ENCODE assay signal across 22 cellular contexts in genomic region chr2:114108819-114109416, GRCh38.
A peak's percentile ranks its signal among the peaks of the same experiment; 100 is the strongest.
DNase-seq lines count a peak whose midpoint lies in the region; ATAC-seq and TF ChIP-seq lines count a peak whose summit lies in the region.
"Had no signal": no experiment of that assay in that cellular context is flagged by ENCODE, and none has a peak within 500 bp of the region (broad histone marks: within the 10 kb centered on the region; RNA-seq: fewer than 3 reads in every experiment).

No MANE protein-coding gene starts in this region.

- H3K36me3 ChIP-seq in HUES48 (ENCODE audit: control insufficient read depth, insufficient read depth, low read length) = no peaks in the 10 kb centered on the region
- no peaks in the 10 kb centered on the region for H3K36me3 ChIP-seq in ectodermal cell (ENCODE audit: control insufficient read depth, insufficient read depth, low read length)
- no peaks in the 10 kb centered on the region for H3K36me3 ChIP-seq in upper lobe of right lung
- H3K36me3 ChIP-seq: BLaER1 treated with 17β-estradiol and CSF1 and Interleukin-3, amounts not matched to agents 10 nM and 100 nM had no signal

- no peak overlapping the region for H3K27ac Mint-ChIP-seq in progenitor cell of endocrine pancreas
- H3K27ac Mint-ChIP-seq: CD8-positive, alpha-beta T cell had no signal

- H3K27me3 Mint-ChIP-seq in progenitor cell of endocrine pancreas = no peaks in the 10 kb centered on the region

- no peak overlapping the region for H3K4me3 Mint-ChIP-seq in progenitor cell of endocrine pancreas (ENCODE audit: low read depth)
- H3K4me3 Mint-ChIP-seq: CD8-positive, alpha-beta T cell had no signal

- 65 to 68% methylated on average over 3 of the region's 3 CpGs for WGBS in ectodermal cell, 2 experiments

- no peak overlapping the region for H3K9ac ChIP-seq in HUES48 (ENCODE audit: low read depth, low read length)
- H3K9ac ChIP-seq: BLaER1 treated with 17β-estradiol and CSF1 and Interleukin-3, amounts not matched to agents 10 nM and 100 nM; KMS-11 had no signal

- peaks cover 18% of the 10 kb centered on the region for H3K9me3 Mint-ChIP-seq in progenitor cell of endocrine pancreas (ENCODE audit: low read depth)

- no peaks in the 10 kb centered on the region for H3K27me3 ChIP-seq in HUES48 (ENCODE audit: control insufficient read depth, insufficient read depth, low read length)
- H3K27me3 ChIP-seq in ectodermal cell (ENCODE audit: control insufficient read depth, insufficient read depth, low read length, poor library complexity, severe bottlenecking) = no peaks in the 10 kb centered on the region
- H3K27me3 ChIP-seq in upper lobe of right lung = no peaks in the 10 kb centered on the region
- H3K27me3 ChIP-seq: BLaER1 treated with 17β-estradiol and CSF1 and Interleukin-3, amounts not matched to agents 10 nM and 100 nM had no signal

- H3K27ac ChIP-seq in HUES48 (ENCODE audit: low read depth, low read length) = peak overlapping the region; percentile 58
- H3K27ac ChIP-seq in ectodermal cell (ENCODE audit: insufficient read depth, low read depth, low read length, poor library complexity, severe bottlenecking) = peak overlapping the region; percentile 17
- no peak overlapping the region for H3K27ac ChIP-seq in upper lobe of right lung
- H3K27ac ChIP-seq: BLaER1 treated with 17β-estradiol and CSF1 and Interleukin-3, amounts not matched to agents 10 nM and 100 nM; KMS-11; RWPE1 had no signal

- DNase-seq in left kidney (ENCODE audit: low read depth, low spot score) (peak; percentile 88), upper lobe of right lung (no peak), amygdala (lab: John Stamatoyannopoulos, UW) (no peak), progenitor cell of endocrine pancreas (ENCODE audit: low spot score, unreplicated experiment) (no peak), KG1 (lab: John Stamatoyannopoulos, UW) (no peak)
- DNase-seq: Calu3; CD8-positive, alpha-beta T cell; EL; NCI-H1417; NCI-H187; NCI-H2107; NCI-H510A; NCI-H748 treated with DMSO at 0.1 percent for 48 hours; PC-3; SIG-M5 had no signal

- peaks cover 18% of the 10 kb centered on the region; the same call in 1 of the 2 replicates for H3K9me3 ChIP-seq in HUES48 (ENCODE audit: control insufficient read depth, insufficient read depth, low read length)
- H3K9me3 ChIP-seq in ectodermal cell (ENCODE audit: control insufficient read depth, low read length) = peaks cover 3% of the 10 kb centered on the region
- peaks cover 8% of the 10 kb centered on the region for H3K9me3 ChIP-seq in upper lobe of right lung

- ATAC-seq in upper lobe of right lung = peak; percentile 85
- ATAC-seq: CD8-positive, alpha-beta T cell; HepG2; PC-3; SK-N-SH treated with all-trans-retinoic acid at 6 μM for 48 hours had no signal

- H3K4me3 ChIP-seq in HUES48 (ENCODE audit: low read depth, low read length) (no peak overlapping the region), ectodermal cell (ENCODE audit: insufficient read depth, low read depth, low read length) (no peak overlapping the region), upper lobe of right lung (no peak overlapping the region)
- H3K4me3 ChIP-seq: BLaER1 treated with 17β-estradiol and CSF1 and Interleukin-3, amounts not matched to agents 10 nM and 100 nM had no signal

- peaks cover 1% of the 10 kb centered on the region for H3K36me3 Mint-ChIP-seq in progenitor cell of endocrine pancreas (ENCODE audit: insufficient read depth)
- H3K36me3 Mint-ChIP-seq: CD8-positive, alpha-beta T cell had no signal

- H3K4me1 ChIP-seq in HUES48 (ENCODE audit: control insufficient read depth, insufficient read depth, low read length) = peaks cover 13% of the 10 kb centered on the region
- peaks cover 4% of the 10 kb centered on the region for H3K4me1 ChIP-seq in ectodermal cell (ENCODE audit: control insufficient read depth, insufficient read depth, low read length)
- no peaks in the 10 kb centered on the region for H3K4me1 ChIP-seq in upper lobe of right lung
- H3K4me1 ChIP-seq: BLaER1 treated with 17β-estradiol and CSF1 and Interleukin-3, amounts not matched to agents 10 nM and 100 nM had no signal

- peaks cover 4% of the 10 kb centered on the region for H3K4me1 Mint-ChIP-seq in progenitor cell of endocrine pancreas (ENCODE audit: low read depth)

- intact Hi-C loops in upper lobe of right lung (cut with DNase I) = no loop called here

- TF ChIP-seq CTCF in upper lobe of right lung (IDR thresholded peaks at IDR 0.05) = no peak
- TF ChIP-seq CTCF in progenitor cell of endocrine pancreas (IDR thresholded peaks at IDR 0.05; ENCODE audit: unreplicated experiment) = no peak
